Comparison of ENCODE assay signal across 27 cellular contexts in the genomic region with DNA sequence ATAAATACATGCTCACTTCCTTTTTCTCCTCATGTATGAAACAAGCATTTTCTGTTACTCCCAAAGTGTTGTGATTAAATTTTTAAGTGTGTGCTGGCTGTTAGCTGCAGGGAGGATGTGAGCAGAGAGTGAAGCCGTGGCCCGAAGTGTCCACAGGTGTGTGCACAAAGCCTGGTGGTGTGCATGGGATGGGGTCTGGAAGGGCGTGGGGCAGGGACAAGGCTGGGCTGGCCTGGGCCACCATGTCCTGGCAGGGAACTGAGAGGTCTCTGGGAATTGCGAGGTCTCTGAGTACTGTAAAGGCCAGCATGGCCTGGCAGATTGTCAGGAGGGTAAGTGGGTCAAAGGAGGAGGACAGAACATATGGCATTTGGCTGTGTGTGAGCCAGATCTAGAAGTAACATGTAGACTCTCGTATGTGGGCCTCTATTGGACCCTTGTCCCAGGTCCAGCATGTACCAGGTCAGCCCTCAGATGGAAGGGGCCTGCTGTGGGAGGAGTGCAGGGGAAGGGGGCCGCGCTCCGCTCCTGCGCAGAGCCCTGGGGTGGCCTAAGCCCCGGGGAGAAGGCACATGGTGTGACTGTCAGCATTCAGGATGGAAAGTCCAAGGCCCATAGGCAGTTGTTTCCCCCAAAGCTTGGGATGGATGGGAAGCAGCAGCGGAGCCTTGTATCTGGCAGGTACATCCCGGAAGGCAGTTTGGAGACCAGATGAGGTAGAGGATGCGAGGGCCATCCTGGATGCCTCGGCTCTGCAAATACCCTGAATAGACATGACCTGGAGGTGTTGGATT. TPM values are rescaled to one million over a fixed set of nuclear protein-coding genes. Genes with fewer than 3 reads are reported as not detected.
"Had no signal": no experiment of that assay in that cellular context is flagged by ENCODE, and none has a peak within 500 bp of the region (broad histone marks: within the 10 kb centered on the region; RNA-seq: fewer than 3 reads in every experiment).

No MANE protein-coding gene starts in this region.

- H3K27ac Mint-ChIP-seq: immature natural killer cell, memory B cell, mesothelial cell of epicardium, natural killer cell had no signal

- H3K4me3 ChIP-seq: dorsolateral prefrontal cortex, esophagus squamous epithelium, gastroesophageal sphincter, left ventricle myocardium inferior, lower lobe of right lung, neural progenitor cell, psoas muscle, sigmoid colon, skin epidermis, stomach, thoracic aorta, transverse colon had no signal

- H3K4me2 ChIP-seq: neural progenitor cell had no signal

- FAIRE-seq: kidney had no signal

- H2AFZ ChIP-seq: neural progenitor cell had no signal

- H3K4me1 Mint-ChIP-seq: immature natural killer cell, mesothelial cell of epicardium, neural progenitor cell had no signal

- H3K4me3 Mint-ChIP-seq: immature natural killer cell, memory B cell, mesothelial cell of epicardium, natural killer cell, neural progenitor cell had no signal

- H3K27me3 ChIP-seq: dorsolateral prefrontal cortex, transverse colon had no signal

- H3K4me1 ChIP-seq: gastroesophageal sphincter, left ventricle myocardium inferior, lower lobe of right lung, neural progenitor cell, psoas muscle, sigmoid colon, stomach, transverse colon had no signal

- H3K9me3 ChIP-seq: esophagus squamous epithelium, gastroesophageal sphincter, left ventricle myocardium inferior, lower lobe of right lung, psoas muscle, sigmoid colon, stomach, thoracic aorta, transverse colon had no signal

- H3K9me3 Mint-ChIP-seq: immature natural killer cell, memory B cell, mesothelial cell of epicardium, natural killer cell, neural progenitor cell had no signal

- H3K36me3 ChIP-seq: esophagus squamous epithelium, gastroesophageal sphincter, left ventricle myocardium inferior, lower lobe of right lung, neural progenitor cell, sigmoid colon, stomach, thoracic aorta, transverse colon had no signal

- H3K9ac ChIP-seq: neural progenitor cell had no signal

- H3K27ac ChIP-seq: esophagus squamous epithelium, gastroesophageal sphincter, left ventricle myocardium inferior, lower lobe of right lung, neural progenitor cell, psoas muscle, sigmoid colon, skin epidermis, stomach, thoracic aorta, transverse colon had no signal

- H3K36me3 Mint-ChIP-seq: immature natural killer cell, memory B cell, mesothelial cell of epicardium, natural killer cell, neural progenitor cell had no signal

- ATAC-seq: gastroesophageal sphincter, left cardiac atrium, lower lobe of right lung, psoas muscle had no signal

- DNase-seq: cortex of kidney; effector CD8-positive, alpha-beta T cell; esophagus squamous epithelium; foreskin fibroblast; glutamatergic neuron; immature natural killer cell; kidney; left cardiac atrium; left ventricle myocardium inferior; lower lobe of right lung; natural killer cell; occipital lobe; psoas muscle; retina; sigmoid colon; stimulated activated CD4-positive, alpha-beta T cell treated with anti-CD3 and anti-CD28 coated beads, Interleukin-2, amount 100 ng/mL, for 24 hours; stimulated activated naive CD4-positive, alpha-beta T cell; stomach; transverse colon had no signal

RNA-seq across cellular contexts. Expression of a gene that starts 45.1 kb away (rescaled TPM):
- total RNA-seq: myocyte, natural killer cell, thoracic aorta had no signal
